ENCODE assay signal across 8 cellular contexts in the genomic region with DNA sequence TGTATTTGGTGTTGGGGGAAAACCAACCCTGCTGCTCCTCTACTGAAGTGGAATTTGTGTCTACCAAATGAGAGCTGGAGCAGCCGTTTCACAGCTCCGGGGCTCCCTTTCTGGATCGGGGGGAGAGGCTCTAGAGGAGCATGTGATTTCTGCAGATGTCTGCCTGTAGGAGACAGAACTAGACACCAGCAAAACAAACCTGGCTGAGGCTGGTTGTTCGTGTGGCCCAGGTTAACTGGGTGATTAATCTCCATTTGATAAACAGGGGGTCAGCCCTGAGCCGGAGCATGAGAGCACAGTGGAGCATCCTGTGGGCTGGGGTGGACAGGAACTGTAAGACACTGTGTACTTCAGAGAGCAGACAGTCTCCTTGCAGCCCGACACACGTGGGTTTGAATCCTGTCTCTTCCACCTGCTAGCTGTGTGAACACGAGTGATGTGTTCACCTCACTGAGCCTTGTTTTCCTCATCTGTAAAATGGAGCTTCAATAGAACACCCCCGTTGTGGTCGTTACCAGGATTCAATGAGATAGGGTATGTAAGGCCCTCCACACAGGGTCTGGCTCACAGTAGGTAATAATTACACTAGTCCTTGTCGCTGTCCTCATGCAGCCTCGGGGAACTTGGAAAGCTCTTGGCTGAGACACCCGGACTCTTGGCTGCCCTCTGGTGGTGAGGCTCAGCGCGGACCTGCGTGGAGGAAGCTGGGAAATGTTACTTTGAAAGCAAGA. TPM values are rescaled to one million over a fixed set of nuclear protein-coding genes. Genes with fewer than 3 reads are reported as not detected.
DNase-seq lines count a peak whose midpoint lies in the region; ATAC-seq lines count a peak whose summit lies in the region.

No MANE protein-coding gene starts in this region.

- DNase-seq in DMS153 treated with DMSO at 0.1 percent for 48 hours (lab: John Stamatoyannopoulos, UW; ENCODE audit: unreplicated experiment) (peak; percentile 21), DMS153 (lab: John Stamatoyannopoulos, UW) (no peak), LHCN-M2 (ENCODE audit: low read depth) (peak; percentile 27), T follicular helper cell (ENCODE audit: low read depth) (peak; percentile 48), amygdala (lab: John Stamatoyannopoulos, UW) (peak in 46 of 56 donors; percentile 13 to 79 (median 40)), hepatic stellate cell (ENCODE audit: low spot score) (peak; percentile 65), smooth muscle cell of the brain vasculature (ENCODE audit: low read depth, low spot score) (peak; percentile 32)

- ATAC-seq in GM19324 (IDR thresholded peaks at IDR 0.05; ENCODE audit: low FRiP score, unreplicated experiment) = no peak

RNA-seq across cellular contexts. Expression of a gene that starts 12.9 kb away (rescaled TPM):
- not detected in 2 replicates for total RNA-seq in LHCN-M2 (2014; rRNA removed)
- not detected for polyA plus RNA-seq in LHCN-M2 (2012)

RNA-seq across cellular contexts. Expression of a gene that starts 30.1 kb away (rescaled TPM):
- not detected in 2 replicates for total RNA-seq in LHCN-M2 (2014; rRNA removed)
- polyA plus RNA-seq in LHCN-M2 (2012) = not detected
